In genomic region chr12:101567918-101568317, GRCh38 we compare ENCODE assay signal across 1 cellular context.
TF ChIP-seq lines count a peak whose summit lies in the region.

No MANE protein-coding gene starts in this region.

TF ChIP-seq in GM23338, 12 proteins besides CTCF, POLR2A, EP300 and RAD21 (continued from another document):
- no peak for TF ChIP-seq ZNF462 (CRISPR knock-in tag; IDR thresholded peaks at IDR 0.05)
- TF ChIP-seq STAT1 (IDR thresholded peaks at IDR 0.05; ENCODE audit: unreplicated experiment): no peak
